31 cellular contexts compared by ENCODE assay signal in genomic region chr16:86096850-86097249, GRCh38.
"Had no signal": no experiment of that assay in that cellular context is flagged by ENCODE, and none has a peak within 500 bp of the region (broad histone marks: within the 10 kb centered on the region; RNA-seq: fewer than 3 reads in every experiment).

No MANE protein-coding gene starts in this region.

- H3K4me1 ChIP-seq: colonic mucosa had no signal

- H3K36me3 ChIP-seq: brain microvascular endothelial cell, colonic mucosa, esophagus squamous epithelium, gastroesophageal sphincter had no signal

- H3K4me3 Mint-ChIP-seq: activated CD4-positive, alpha-beta memory T cell treated with anti-CD3 and anti-CD28 coated beads for 36 hours; activated CD4-positive, alpha-beta T cell treated with anti-CD3 and anti-CD28 coated beads for 36 hours; activated CD4-positive, alpha-beta T cell treated with anti-CD3 and anti-CD28 coated beads, Interleukin-2, amount 10 ng/mL, durations not matched to agents 24 days and 14 days; activated CD8-positive, alpha-beta memory T cell treated with anti-CD3 and anti-CD28 coated beads, Interleukin-2, amount 10 ng/mL, durations not matched to agents 7 days and 5 days; activated CD8-positive, alpha-beta T cell treated with anti-CD3 and anti-CD28 coated beads, Interleukin-2, amount 10 ng/mL, durations not matched to agents 7 days and 5 days; activated naive CD8-positive, alpha-beta T cell; activated T-helper 1 cell treated with anti-CD3 and anti-CD28 coated beads, Interleukin-12 subunit alpha, Interleukin-12 subunit beta, Interleukin-2, Interleukin-4 antibody, amounts not matched to agents 30 ng/mL and 10 ng/mL and 1 ng/mL, durations not matched to agents 14 hours and 24 hours and 36 hours had no signal

- DNase-seq: activated CD4-positive, alpha-beta memory T cell treated with anti-CD3 and anti-CD28 coated beads for 36 hours; activated CD4-positive, alpha-beta T cell treated with anti-CD3 and anti-CD28 coated beads for 36 hours; activated CD4-positive, alpha-beta T cell treated with anti-CD3 and anti-CD28 coated beads, Interleukin-2, amount 10 ng/mL, durations not matched to agents 24 days and 14 days; activated CD4-positive, CD25-positive, alpha-beta regulatory T cell; activated CD4-positive, CD25-positive, alpha-beta regulatory T cell treated with anti-CD3 and anti-CD28 coated beads, Interleukin-2, amount 50 U/mL, for 72 hours; activated CD8-positive, alpha-beta memory T cell treated with anti-CD3 and anti-CD28 coated beads, Interleukin-2, amount 10 ng/mL, durations not matched to agents 7 days and 5 days; activated CD8-positive, alpha-beta T cell treated with anti-CD3 and anti-CD28 coated beads, Interleukin-2, amount 10 ng/mL, durations not matched to agents 7 days and 5 days; activated gamma-delta T cell treated with Interleukin-2 at 50 U/mL for 16 hours; activated naive CD4-positive, alpha-beta T cell treated with anti-CD3 and anti-CD28 coated beads, Interleukin-2, amount 50 U/mL, for 16 hours; activated naive CD4-positive, alpha-beta T cell treated with Interleukin-2 at 50 U/mL for 16 hours; activated T-cell treated with anti-CD3 and anti-CD28 coated beads, Interleukin-2, amount 50 U/mL, for 1 hour; activated T-cell treated with anti-CD3 and anti-CD28 coated beads, Interleukin-2, amount 50 U/mL, for 48 hours; amniotic stem cell; anterior cingulate cortex; brain microvascular endothelial cell; central memory CD4-positive, alpha-beta T cell; cerebellar nuclear complex; colonic mucosa; effector CD8-positive, alpha-beta T cell; esophagus squamous epithelium; foreskin melanocyte; T-helper 2 cell had no signal

- H3K36me3 Mint-ChIP-seq: activated CD4-positive, alpha-beta memory T cell treated with anti-CD3 and anti-CD28 coated beads for 36 hours; activated CD8-positive, alpha-beta memory T cell treated with anti-CD3 and anti-CD28 coated beads, Interleukin-2, amount 10 ng/mL, durations not matched to agents 7 days and 5 days; activated naive CD8-positive, alpha-beta T cell had no signal

- H3K4me3 ChIP-seq: colonic mucosa, esophagus squamous epithelium, gastroesophageal sphincter had no signal

- ATAC-seq: activated CD4-positive, alpha-beta T cell treated with anti-CD3 and anti-CD28 coated beads for 36 hours; activated CD8-positive, alpha-beta memory T cell treated with anti-CD3 and anti-CD28 coated beads, Interleukin-2, amount 10 ng/mL, durations not matched to agents 7 days and 5 days; activated CD8-positive, alpha-beta T cell treated with anti-CD3 and anti-CD28 coated beads, Interleukin-2, amount 10 ng/mL, durations not matched to agents 7 days and 5 days; gastroesophageal sphincter had no signal

- H3K4me1 Mint-ChIP-seq: activated CD4-positive, alpha-beta T cell treated with anti-CD3 and anti-CD28 coated beads for 36 hours; activated CD4-positive, alpha-beta T cell treated with anti-CD3 and anti-CD28 coated beads, Interleukin-2, amount 10 ng/mL, durations not matched to agents 24 days and 14 days; activated CD8-positive, alpha-beta memory T cell treated with anti-CD3 and anti-CD28 coated beads, Interleukin-2, amount 10 ng/mL, durations not matched to agents 7 days and 5 days had no signal

- H3K27me3 ChIP-seq: colonic mucosa, gastroesophageal sphincter had no signal

- FAIRE-seq: astrocyte, bronchial epithelial cell, endometrium, endothelial cell of umbilical vein had no signal

- H3K9me3 Mint-ChIP-seq: activated CD4-positive, alpha-beta memory T cell treated with anti-CD3 and anti-CD28 coated beads for 36 hours; activated CD4-positive, alpha-beta T cell treated with anti-CD3 and anti-CD28 coated beads, Interleukin-2, amount 10 ng/mL, durations not matched to agents 24 days and 14 days; activated T-helper 1 cell treated with anti-CD3 and anti-CD28 coated beads, Interleukin-12 subunit alpha, Interleukin-12 subunit beta, Interleukin-2, Interleukin-4 antibody, amounts not matched to agents 30 ng/mL and 10 ng/mL and 1 ng/mL, durations not matched to agents 14 hours and 24 hours and 36 hours; activated T-helper 2 cell treated with anti-CD3 and anti-CD28 coated beads, Interferon-gamma antibody, Interleukin-2, Interleukin-4, amounts not matched to agents 10 μg/mL and 5 μg/mL and 100 μg/mL, durations not matched to agents 14 hours and 24 hours and 36 hours had no signal

- H3K27ac Mint-ChIP-seq: activated CD4-positive, alpha-beta memory T cell treated with anti-CD3 and anti-CD28 coated beads for 36 hours; activated CD4-positive, alpha-beta T cell treated with anti-CD3 and anti-CD28 coated beads for 36 hours; activated CD4-positive, alpha-beta T cell treated with anti-CD3 and anti-CD28 coated beads, Interleukin-2, amount 10 ng/mL, durations not matched to agents 24 days and 14 days; activated CD8-positive, alpha-beta memory T cell treated with anti-CD3 and anti-CD28 coated beads, Interleukin-2, amount 10 ng/mL, durations not matched to agents 7 days and 5 days; activated CD8-positive, alpha-beta T cell treated with anti-CD3 and anti-CD28 coated beads, Interleukin-2, amount 10 ng/mL, durations not matched to agents 7 days and 5 days; activated naive CD8-positive, alpha-beta T cell; activated T-helper 1 cell treated with anti-CD3 and anti-CD28 coated beads, Interleukin-12 subunit alpha, Interleukin-12 subunit beta, Interleukin-2, Interleukin-4 antibody, amounts not matched to agents 30 ng/mL and 10 ng/mL and 1 ng/mL, durations not matched to agents 14 hours and 24 hours and 36 hours; activated T-helper 2 cell treated with anti-CD3 and anti-CD28 coated beads, Interferon-gamma antibody, Interleukin-2, Interleukin-4, amounts not matched to agents 10 μg/mL and 5 μg/mL and 100 μg/mL, durations not matched to agents 14 hours and 24 hours and 36 hours had no signal

- H3K9me3 ChIP-seq: colonic mucosa, esophagus squamous epithelium, gastroesophageal sphincter had no signal

- H3K27me3 Mint-ChIP-seq: activated CD4-positive, alpha-beta memory T cell treated with anti-CD3 and anti-CD28 coated beads for 36 hours; activated CD4-positive, alpha-beta T cell treated with anti-CD3 and anti-CD28 coated beads, Interleukin-2, amount 10 ng/mL, durations not matched to agents 24 days and 14 days; activated CD8-positive, alpha-beta memory T cell treated with anti-CD3 and anti-CD28 coated beads, Interleukin-2, amount 10 ng/mL, durations not matched to agents 7 days and 5 days had no signal

- H3K27ac ChIP-seq: brain microvascular endothelial cell, colonic mucosa, epithelial cell of prostate, esophagus squamous epithelium, gastroesophageal sphincter had no signal
